1 cellular context compared by ENCODE assay signal in the genomic region with DNA sequence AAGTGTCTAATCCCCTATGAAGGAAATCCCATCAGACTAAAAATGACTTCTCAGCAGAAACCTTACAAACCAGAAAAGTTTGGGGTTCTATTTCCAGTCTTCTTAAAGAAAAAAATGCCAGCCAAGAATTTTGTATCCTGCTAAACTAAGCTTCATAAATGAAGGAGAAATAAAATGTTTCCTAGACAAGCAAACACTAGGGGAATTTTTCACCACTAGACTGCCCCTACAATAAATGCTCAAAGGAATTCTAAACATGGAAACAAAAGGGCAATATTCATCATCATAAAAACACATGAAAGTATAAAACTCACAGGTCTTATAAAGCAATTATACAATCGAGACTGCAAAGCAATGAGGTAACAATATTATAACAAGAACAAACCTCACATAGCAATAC.
TF ChIP-seq lines count a peak whose summit lies in the region.

No MANE protein-coding gene starts in this region.

TF ChIP-seq in WTC11, 78 proteins besides CTCF, POLR2A, EP300 and RAD21 (continued from another document):
- TF ChIP-seq, protein P1, sequence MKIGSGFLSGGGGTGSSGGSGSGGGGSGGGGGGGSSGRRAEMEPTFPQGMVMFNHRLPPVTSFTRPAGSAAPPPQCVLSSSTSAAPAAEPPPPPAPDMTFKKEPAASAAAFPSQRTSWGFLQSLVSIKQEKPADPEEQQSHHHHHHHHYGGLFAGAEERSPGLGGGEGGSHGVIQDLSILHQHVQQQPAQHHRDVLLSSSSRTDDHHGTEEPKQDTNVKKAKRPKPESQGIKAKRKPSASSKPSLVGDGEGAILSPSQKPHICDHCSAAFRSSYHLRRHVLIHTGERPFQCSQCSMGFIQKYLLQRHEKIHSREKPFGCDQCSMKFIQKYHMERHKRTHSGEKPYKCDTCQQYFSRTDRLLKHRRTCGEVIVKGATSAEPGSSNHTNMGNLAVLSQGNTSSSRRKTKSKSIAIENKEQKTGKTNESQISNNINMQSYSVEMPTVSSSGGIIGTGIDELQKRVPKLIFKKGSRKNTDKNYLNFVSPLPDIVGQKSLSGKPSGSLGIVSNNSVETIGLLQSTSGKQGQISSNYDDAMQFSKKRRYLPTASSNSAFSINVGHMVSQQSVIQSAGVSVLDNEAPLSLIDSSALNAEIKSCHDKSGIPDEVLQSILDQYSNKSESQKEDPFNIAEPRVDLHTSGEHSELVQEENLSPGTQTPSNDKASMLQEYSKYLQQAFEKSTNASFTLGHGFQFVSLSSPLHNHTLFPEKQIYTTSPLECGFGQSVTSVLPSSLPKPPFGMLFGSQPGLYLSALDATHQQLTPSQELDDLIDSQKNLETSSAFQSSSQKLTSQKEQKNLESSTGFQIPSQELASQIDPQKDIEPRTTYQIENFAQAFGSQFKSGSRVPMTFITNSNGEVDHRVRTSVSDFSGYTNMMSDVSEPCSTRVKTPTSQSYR (CRISPR knock-in tag; IDR thresholded peaks at IDR 0.05) = no peak
- TF ChIP-seq, protein P2, sequence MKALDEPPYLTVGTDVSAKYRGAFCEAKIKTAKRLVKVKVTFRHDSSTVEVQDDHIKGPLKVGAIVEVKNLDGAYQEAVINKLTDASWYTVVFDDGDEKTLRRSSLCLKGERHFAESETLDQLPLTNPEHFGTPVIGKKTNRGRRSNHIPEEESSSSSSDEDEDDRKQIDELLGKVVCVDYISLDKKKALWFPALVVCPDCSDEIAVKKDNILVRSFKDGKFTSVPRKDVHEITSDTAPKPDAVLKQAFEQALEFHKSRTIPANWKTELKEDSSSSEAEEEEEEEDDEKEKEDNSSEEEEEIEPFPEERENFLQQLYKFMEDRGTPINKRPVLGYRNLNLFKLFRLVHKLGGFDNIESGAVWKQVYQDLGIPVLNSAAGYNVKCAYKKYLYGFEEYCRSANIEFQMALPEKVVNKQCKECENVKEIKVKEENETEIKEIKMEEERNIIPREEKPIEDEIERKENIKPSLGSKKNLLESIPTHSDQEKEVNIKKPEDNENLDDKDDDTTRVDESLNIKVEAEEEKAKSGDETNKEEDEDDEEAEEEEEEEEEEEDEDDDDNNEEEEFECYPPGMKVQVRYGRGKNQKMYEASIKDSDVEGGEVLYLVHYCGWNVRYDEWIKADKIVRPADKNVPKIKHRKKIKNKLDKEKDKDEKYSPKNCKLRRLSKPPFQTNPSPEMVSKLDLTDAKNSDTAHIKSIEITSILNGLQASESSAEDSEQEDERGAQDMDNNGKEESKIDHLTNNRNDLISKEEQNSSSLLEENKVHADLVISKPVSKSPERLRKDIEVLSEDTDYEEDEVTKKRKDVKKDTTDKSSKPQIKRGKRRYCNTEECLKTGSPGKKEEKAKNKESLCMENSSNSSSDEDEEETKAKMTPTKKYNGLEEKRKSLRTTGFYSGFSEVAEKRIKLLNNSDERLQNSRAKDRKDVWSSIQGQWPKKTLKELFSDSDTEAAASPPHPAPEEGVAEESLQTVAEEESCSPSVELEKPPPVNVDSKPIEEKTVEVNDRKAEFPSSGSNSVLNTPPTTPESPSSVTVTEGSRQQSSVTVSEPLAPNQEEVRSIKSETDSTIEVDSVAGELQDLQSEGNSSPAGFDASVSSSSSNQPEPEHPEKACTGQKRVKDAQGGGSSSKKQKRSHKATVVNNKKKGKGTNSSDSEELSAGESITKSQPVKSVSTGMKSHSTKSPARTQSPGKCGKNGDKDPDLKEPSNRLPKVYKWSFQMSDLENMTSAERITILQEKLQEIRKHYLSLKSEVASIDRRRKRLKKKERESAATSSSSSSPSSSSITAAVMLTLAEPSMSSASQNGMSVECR (CRISPR knock-in tag; IDR thresholded peaks at IDR 0.05; ENCODE audit: borderline replicate concordance) = no peak
- no peak for TF ChIP-seq JUN (CRISPR knock-in tag; IDR thresholded peaks at IDR 0.05)
- TF ChIP-seq, protein P3, sequence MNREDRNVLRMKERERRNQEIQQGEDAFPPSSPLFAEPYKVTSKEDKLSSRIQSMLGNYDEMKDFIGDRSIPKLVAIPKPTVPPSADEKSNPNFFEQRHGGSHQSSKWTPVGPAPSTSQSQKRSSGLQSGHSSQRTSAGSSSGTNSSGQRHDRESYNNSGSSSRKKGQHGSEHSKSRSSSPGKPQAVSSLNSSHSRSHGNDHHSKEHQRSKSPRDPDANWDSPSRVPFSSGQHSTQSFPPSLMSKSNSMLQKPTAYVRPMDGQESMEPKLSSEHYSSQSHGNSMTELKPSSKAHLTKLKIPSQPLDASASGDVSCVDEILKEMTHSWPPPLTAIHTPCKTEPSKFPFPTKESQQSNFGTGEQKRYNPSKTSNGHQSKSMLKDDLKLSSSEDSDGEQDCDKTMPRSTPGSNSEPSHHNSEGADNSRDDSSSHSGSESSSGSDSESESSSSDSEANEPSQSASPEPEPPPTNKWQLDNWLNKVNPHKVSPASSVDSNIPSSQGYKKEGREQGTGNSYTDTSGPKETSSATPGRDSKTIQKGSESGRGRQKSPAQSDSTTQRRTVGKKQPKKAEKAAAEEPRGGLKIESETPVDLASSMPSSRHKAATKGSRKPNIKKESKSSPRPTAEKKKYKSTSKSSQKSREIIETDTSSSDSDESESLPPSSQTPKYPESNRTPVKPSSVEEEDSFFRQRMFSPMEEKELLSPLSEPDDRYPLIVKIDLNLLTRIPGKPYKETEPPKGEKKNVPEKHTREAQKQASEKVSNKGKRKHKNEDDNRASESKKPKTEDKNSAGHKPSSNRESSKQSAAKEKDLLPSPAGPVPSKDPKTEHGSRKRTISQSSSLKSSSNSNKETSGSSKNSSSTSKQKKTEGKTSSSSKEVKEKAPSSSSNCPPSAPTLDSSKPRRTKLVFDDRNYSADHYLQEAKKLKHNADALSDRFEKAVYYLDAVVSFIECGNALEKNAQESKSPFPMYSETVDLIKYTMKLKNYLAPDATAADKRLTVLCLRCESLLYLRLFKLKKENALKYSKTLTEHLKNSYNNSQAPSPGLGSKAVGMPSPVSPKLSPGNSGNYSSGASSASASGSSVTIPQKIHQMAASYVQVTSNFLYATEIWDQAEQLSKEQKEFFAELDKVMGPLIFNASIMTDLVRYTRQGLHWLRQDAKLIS (CRISPR knock-in tag; IDR thresholded peaks at IDR 0.05; ENCODE audit: borderline replicate concordance) = no peak
- no peak for TF ChIP-seq ATF1 (CRISPR knock-in tag; IDR thresholded peaks at IDR 0.05)
- TF ChIP-seq, protein P4, sequence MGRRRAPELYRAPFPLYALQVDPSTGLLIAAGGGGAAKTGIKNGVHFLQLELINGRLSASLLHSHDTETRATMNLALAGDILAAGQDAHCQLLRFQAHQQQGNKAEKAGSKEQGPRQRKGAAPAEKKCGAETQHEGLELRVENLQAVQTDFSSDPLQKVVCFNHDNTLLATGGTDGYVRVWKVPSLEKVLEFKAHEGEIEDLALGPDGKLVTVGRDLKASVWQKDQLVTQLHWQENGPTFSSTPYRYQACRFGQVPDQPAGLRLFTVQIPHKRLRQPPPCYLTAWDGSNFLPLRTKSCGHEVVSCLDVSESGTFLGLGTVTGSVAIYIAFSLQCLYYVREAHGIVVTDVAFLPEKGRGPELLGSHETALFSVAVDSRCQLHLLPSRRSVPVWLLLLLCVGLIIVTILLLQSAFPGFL (CRISPR knock-in tag; IDR thresholded peaks at IDR 0.05; ENCODE audit: borderline replicate concordance) = no peak
- no peak for TF ChIP-seq ESRRA (CRISPR knock-in tag; IDR thresholded peaks at IDR 0.05; ENCODE audit: borderline replicate concordance)
- TF ChIP-seq HMGA2 (CRISPR knock-in tag; IDR thresholded peaks at IDR 0.05) = no peak
